13 cellular contexts compared by ENCODE assay signal in the genomic region with DNA sequence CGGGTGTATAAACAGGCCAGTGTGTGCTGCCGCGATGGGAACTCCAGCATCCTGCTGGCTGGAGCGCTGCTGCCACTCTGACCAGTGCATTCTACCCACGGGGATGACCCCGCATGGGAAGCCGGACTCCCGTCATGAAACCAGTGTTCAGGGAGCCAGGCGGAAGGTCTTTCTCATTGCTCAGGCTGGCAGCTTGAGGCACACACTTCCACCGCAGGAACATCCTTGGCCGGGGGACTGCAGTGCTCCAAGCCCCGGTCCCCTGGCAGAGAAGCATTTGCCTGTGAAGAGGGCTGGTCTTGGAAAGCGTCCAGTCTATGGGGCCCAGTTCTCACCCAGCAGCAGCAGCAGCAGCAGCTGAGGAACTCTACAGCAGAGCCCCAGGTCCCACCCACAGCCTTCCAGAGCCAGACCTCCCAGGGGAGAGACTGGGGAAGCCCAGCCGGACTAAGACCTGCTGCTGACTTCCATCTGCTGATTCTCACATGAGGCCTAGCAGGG.
DNase-seq lines count a peak whose midpoint lies in the region; ATAC-seq, FAIRE-seq and TF ChIP-seq lines count a peak whose summit lies in the region.
"Had no signal": no experiment of that assay in that cellular context is flagged by ENCODE, and none has a peak within 500 bp of the region (broad histone marks: within the 10 kb centered on the region; RNA-seq: fewer than 3 reads in every experiment).

No MANE protein-coding gene starts in this region.

- H4K20me1 ChIP-seq in astrocyte (ENCODE audit: insufficient read depth, low read length): peaks cover 3% of the 10 kb centered on the region

- H3K4me3 ChIP-seq in cardiac muscle cell (no peak overlapping the region), astrocyte (ENCODE audit: insufficient read depth, low read depth, low read length) (no peak overlapping the region), upper lobe of right lung (no peak overlapping the region)
- H3K4me3 ChIP-seq: left lung, MG63 had no signal

- FAIRE-seq in astrocyte (lab: Jason Lieb, UNC): no peak
- FAIRE-seq: bronchial epithelial cell had no signal

- H3K27ac Mint-ChIP-seq in astrocyte (ENCODE audit: unreplicated experiment): no peak overlapping the region

- TF ChIP-seq CTCF in cardiac muscle cell (IDR thresholded peaks at IDR 0.05; ENCODE audit: low read depth, low read length) (no peak), astrocyte (IDR thresholded peaks at IDR 0.05; ENCODE audit: insufficient read depth, low read depth, low read length) (no peak), upper lobe of right lung (IDR thresholded peaks at IDR 0.05) (no peak)

- H3K4me1 ChIP-seq in cardiac muscle cell (ENCODE audit: low read depth): no peaks in the 10 kb centered on the region
- no peaks in the 10 kb centered on the region for H3K4me1 ChIP-seq in astrocyte (ENCODE audit: insufficient read depth, low read length)
- peaks cover 23% of the 10 kb centered on the region for H3K4me1 ChIP-seq in upper lobe of right lung

- intact Hi-C loops in Right ventricle myocardium inferior (cut with DNase I) (no loop called here), left colon (cut with DNase I, micrococcal nuclease) (no loop called here), upper lobe of right lung (cut with DNase I) (no loop called here)

- H3K36me3 Mint-ChIP-seq in astrocyte (ENCODE audit: low read depth, unreplicated experiment): peaks cover 6% of the 10 kb centered on the region

- DNase-seq in cardiac muscle cell (ENCODE audit: low read depth in 1 of 2, low spot score in 1 of 2) (peak; percentile 60 to 77), Right ventricle myocardium inferior (ENCODE audit: missing footprints) (no peak), astrocyte (ENCODE audit: low read depth) (peak; percentile 14), left colon (peak; percentile 15 to 44), upper lobe of right lung (peak; percentile 57)
- DNase-seq in activated CD4-positive, alpha-beta T cell treated with anti-CD3 and anti-CD28 coated beads for 1 hour: no peak
- DNase-seq: activated T-cell treated with anti-CD3 and anti-CD28 coated beads, Interleukin-2, amount 50 U/mL, for 1 hour; H9; MG63 had no signal

- peaks cover 9% of the 10 kb centered on the region for H3K4me1 Mint-ChIP-seq in astrocyte (ENCODE audit: low read depth, unreplicated experiment)

- H3K4me2 ChIP-seq in astrocyte (ENCODE audit: low read length): no peak overlapping the region

- H3K36me3 ChIP-seq in cardiac muscle cell (no peaks in the 10 kb centered on the region), astrocyte (ENCODE audit: insufficient read depth, low read length) (no peaks in the 10 kb centered on the region), upper lobe of right lung (no peaks in the 10 kb centered on the region)
- H3K36me3 ChIP-seq: left lung, MG63 had no signal

- no peak overlapping the region for H2AFZ ChIP-seq in astrocyte (ENCODE audit: low read depth, low read length)

- H3K9me3 Mint-ChIP-seq in astrocyte (ENCODE audit: unreplicated experiment): peaks cover 9% of the 10 kb centered on the region

- no peaks in the 10 kb centered on the region for H3K9me3 ChIP-seq in cardiac muscle cell (ENCODE audit: low read depth)
- peaks cover 10% of the 10 kb centered on the region for H3K9me3 ChIP-seq in astrocyte (ENCODE audit: insufficient read depth, low read depth, low read length)
- no peaks in the 10 kb centered on the region for H3K9me3 ChIP-seq in upper lobe of right lung

- ATAC-seq in Right ventricle myocardium inferior (no peak), left colon (no peak), upper lobe of right lung (no peak), HG03354 (IDR thresholded peaks at IDR 0.05; ENCODE audit: poor library complexity, severe bottlenecking, unreplicated experiment) (no peak), HG02798 (IDR thresholded peaks at IDR 0.05; ENCODE audit: poor library complexity, unreplicated experiment) (no peak)
- ATAC-seq: left lung had no signal

- no peaks in the 10 kb centered on the region for H3K79me2 ChIP-seq in astrocyte (ENCODE audit: insufficient read depth, low read length)

- H3K9ac ChIP-seq in astrocyte (ENCODE audit: low read length): no peak overlapping the region

- H3K27ac ChIP-seq in cardiac muscle cell (no peak overlapping the region), astrocyte (ENCODE audit: low read depth, low read length) (no peak overlapping the region), upper lobe of right lung (no peak overlapping the region)
- H3K27ac ChIP-seq: left lung had no signal

- no peak overlapping the region for H3K4me3 Mint-ChIP-seq in astrocyte (ENCODE audit: unreplicated experiment)
- H3K4me3 Mint-ChIP-seq: H9 had no signal

- H3K27me3 ChIP-seq in cardiac muscle cell (no peaks in the 10 kb centered on the region), astrocyte (ENCODE audit: insufficient read depth, low read length) (peaks cover 7% of the 10 kb centered on the region), upper lobe of right lung (no peaks in the 10 kb centered on the region)
- H3K27me3 ChIP-seq: left lung, MG63 had no signal

- peaks cover 76% of the 10 kb centered on the region for H3K27me3 Mint-ChIP-seq in astrocyte (ENCODE audit: low read depth, unreplicated experiment)

Comparison
In these comparisons a context has a peak if more than half of its experiments do, and no peak if none do; other contexts are left out.
1. DNase-seq: peak in cardiac muscle cell (2 of 2), astrocyte (single experiment), left colon (2 of 2) and upper lobe of right lung (single experiment); none in Right ventricle myocardium inferior (single experiment) and activated CD4-positive, alpha-beta T cell treated with anti-CD3 and anti-CD28 coated beads for 1 hour (single experiment).